ENCODE assay signal across 8 cellular contexts in the genomic region with DNA sequence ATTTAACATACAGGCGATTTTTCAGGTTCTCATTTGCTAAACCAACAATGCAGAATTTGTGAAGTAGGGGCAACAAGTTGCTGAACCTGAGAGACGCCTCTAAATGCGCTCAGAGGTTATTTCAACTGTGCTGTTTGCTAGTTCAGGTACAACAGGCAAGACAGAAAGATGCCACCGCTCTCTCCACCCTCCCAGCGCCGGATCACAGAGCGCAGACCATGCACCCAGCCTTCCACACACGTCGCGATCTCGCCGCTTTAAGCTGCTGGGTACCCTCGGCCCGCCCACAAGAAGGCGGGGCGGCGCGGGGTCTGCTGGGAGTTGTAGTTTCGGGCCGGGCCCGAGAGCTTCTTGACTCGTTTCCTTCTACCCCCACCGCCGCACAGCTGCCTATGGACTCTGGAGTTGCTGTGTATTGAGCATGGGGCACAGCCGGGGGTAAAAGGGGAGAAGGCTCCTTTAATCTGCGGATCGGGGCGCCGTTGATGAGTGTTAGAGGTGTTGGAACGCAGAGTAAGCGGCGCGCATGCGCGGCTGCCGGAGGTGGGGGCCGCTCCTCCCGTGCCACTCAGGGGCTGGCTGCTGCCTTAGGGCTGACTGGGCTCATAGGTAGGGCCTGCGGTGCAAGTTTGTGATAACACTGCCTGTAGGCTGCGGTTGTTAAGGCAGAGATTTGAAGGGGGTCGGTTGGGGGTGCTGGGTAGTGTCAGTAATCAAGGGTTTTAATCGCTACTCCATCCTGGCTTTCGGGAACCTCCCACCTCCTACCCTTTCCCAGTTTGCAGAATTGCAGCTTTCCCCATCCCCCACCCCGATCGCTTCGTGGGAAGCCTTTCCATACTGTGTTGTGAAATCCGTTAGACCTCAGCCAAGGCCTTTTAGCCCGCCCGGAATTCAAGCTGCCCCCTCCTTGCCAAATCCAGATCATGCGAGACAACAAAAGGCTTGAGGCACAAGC. TPM values are rescaled to one million over a fixed set of nuclear protein-coding genes. Genes with fewer than 3 reads are reported as not detected.
DNase-seq lines count a peak whose midpoint lies in the region; ATAC-seq and TF ChIP-seq lines count a peak whose summit lies in the region.

No MANE protein-coding gene starts in this region.

- CTCF ChIA-PET in MCF 10A (lab: Yijun Ruan, JAX) = interaction anchor here (0.6 to 1.2 kb wide), 4 partner anchors 45 to 165 kb away, joined by 3 to 6 read pairs (median 3); no protein-coding TSS in a partner anchor

- ATAC-seq in GM18858 (IDR thresholded peaks at IDR 0.05; ENCODE audit: unreplicated experiment) = peak; percentile 95
- peak; percentile 96 for ATAC-seq in HG03097 (IDR thresholded peaks at IDR 0.05; ENCODE audit: low FRiP score, unreplicated experiment)

- H3K36me3 ChIP-seq in iPS-20b (ENCODE audit: insufficient read depth, low read depth, low read length) (no peaks in the 10 kb centered on the region), skeletal muscle tissue (ENCODE audit: control insufficient read depth in 3 of 3, insufficient read depth in 3 of 3, low read length in 3 of 3) (no peaks in the 10 kb centered on the region)

- H3K9me3 ChIP-seq in iPS-20b (ENCODE audit: insufficient read depth, low read depth, low read length) (no peaks in the 10 kb centered on the region), skeletal muscle tissue (ENCODE audit: control insufficient read depth in 3 of 3, low read length in 3 of 3) (no peaks in the 10 kb centered on the region)

- POLR2A ChIA-PET in MCF 10A (lab: Yijun Ruan, JAX) = interaction anchor here (0.7 to 1.6 kb wide), 6 partner anchors 17 to 179 kb away, joined by 3 to 7 read pairs (median 4); no protein-coding TSS in a partner anchor

- no peaks in the 10 kb centered on the region for H3K36me3 Mint-ChIP-seq in MCF 10A (ENCODE audit: insufficient read depth, unreplicated experiment)

- H3K9ac ChIP-seq in iPS-20b (ENCODE audit: low read depth, low read length) (peak overlapping the region; percentile 94), skeletal muscle tissue (ENCODE audit: low read depth in 1 of 3, low read length in 3 of 3) (peak overlapping the region; percentile 85 to 94 (median 92))

- H3K27ac ChIP-seq in VCaP = peak overlapping the region; percentile 48; the same call in 1 of the 2 replicates
- H3K27ac ChIP-seq in iPS-20b (ENCODE audit: low read length) = no peak overlapping the region
- H3K27ac ChIP-seq in skeletal muscle tissue (ENCODE audit: low read depth, low read length) = peak overlapping the region; percentile 95

- no peaks in the 10 kb centered on the region for H3K9me3 Mint-ChIP-seq in MCF 10A (ENCODE audit: unreplicated experiment)

- H3K4me1 ChIP-seq in iPS-20b (ENCODE audit: insufficient read depth, low read length) (peaks cover 15% of the 10 kb centered on the region; the same call in 1 of the 2 replicates), skeletal muscle tissue (ENCODE audit: control insufficient read depth in 3 of 3, insufficient read depth in 3 of 3, low read length in 3 of 3) (peaks cover 21 to 26% (median 23%) of the 10 kb centered on the region in 3 donors)

- H3K27me3 ChIP-seq in iPS-20b (ENCODE audit: insufficient read depth, low read length) = no peaks in the 10 kb centered on the region
- H3K27me3 ChIP-seq in skeletal muscle tissue (ENCODE audit: control insufficient read depth in 3 of 3, insufficient read depth in 3 of 3, low read length in 3 of 3) = no peaks in the 10 kb centered on the region

- H3K4me1 Mint-ChIP-seq in MCF 10A (ENCODE audit: insufficient read depth, unreplicated experiment) = peaks cover 16% of the 10 kb centered on the region

- H3K4me3 ChIP-seq in iPS-20b (ENCODE audit: low read length) (peak overlapping the region; percentile 94), skeletal muscle tissue (ENCODE audit: low read length in 3 of 3) (peak overlapping the region; percentile 77 to 91 (median 80))

- no peaks in the 10 kb centered on the region for H3K27me3 Mint-ChIP-seq in MCF 10A (ENCODE audit: insufficient read depth, unreplicated experiment)

- DNase-seq in A172 (ENCODE audit: low spot score) (peak; percentile 87), NCI-H2171 treated with DMSO at 0.1 percent for 48 hours (lab: John Stamatoyannopoulos, UW) (peak; percentile 92), MCF 10A (ENCODE audit: unreplicated experiment) (peak; percentile 93)

- no TSS peak for BruUV-seq in MCF 10A (replicated peaks; lab: Mats Ljungman, UMichigan)

- TF ChIP-seq CTCF in VCaP (conservative IDR thresholded peaks at IDR 0.05) (no peak), MCF 10A (IDR thresholded peaks at IDR 0.05; ENCODE audit: unreplicated experiment) (no peak)

- intact Hi-C loops in MCF 10A (cut with micrococcal nuclease) = loop anchor here (1.0 to 5.0 kb wide), 2 partner anchors 94 to 189 kb away; no protein-coding TSS in a partner anchor

- peak overlapping the region; percentile 82 for H3K4me3 Mint-ChIP-seq in MCF 10A (ENCODE audit: unreplicated experiment)

- peak overlapping the region; percentile 82 for H3K27ac Mint-ChIP-seq in MCF 10A (ENCODE audit: low read depth, unreplicated experiment)

RNA-seq across cellular contexts. Expression of a gene that starts 40.3 kb away (rescaled TPM):
- total RNA-seq in A172 (2014; rRNA removed; shearing (Covaris generic)) = 66.6 and 72.6 TPM in 2 replicates
- total RNA-seq in MCF 10A (2022) (0.15 and 0.28 TPM in 2 replicates), skeletal muscle tissue (33.9 TPM)

Comparison
In these comparisons a context has a peak if more than half of its experiments do, and no peak if none do; other contexts are left out.
1. RNA of a gene that starts 40.3 kb away (total RNA-seq): 66.6 to 72.6 TPM in A172 and 33.9 TPM in skeletal muscle tissue (single experiment); 0.15 to 0.28 TPM in MCF 10A; every median in the first group is over 10 times any median in the second.
2. Peak in every context shown above with its lines, with median percentiles within 50 percentile points of each other: DNase-seq.